Comparison of ENCODE assay signal across 14 cellular contexts in genomic region chr13:23763328-23763727, GRCh38.
DNase-seq lines count a peak whose midpoint lies in the region; TF ChIP-seq lines count a peak whose summit lies in the region.
"Had no signal": no experiment of that assay in that cellular context is flagged by ENCODE, and none has a peak within 500 bp of the region (broad histone marks: within the 10 kb centered on the region; RNA-seq: fewer than 3 reads in every experiment).

No MANE protein-coding gene starts in this region.

- H3K9me3 ChIP-seq in spleen (no peaks in the 10 kb centered on the region), testis (no peaks in the 10 kb centered on the region)
- H3K9me3 ChIP-seq: A549 had no signal

- H3K36me3 Mint-ChIP-seq in brain (no peaks in the 10 kb centered on the region), neural crest cell (ENCODE audit: low read depth) (peaks cover 2% of the 10 kb centered on the region)

- peak; percentile 16 for DNase-seq in globus pallidus (ENCODE audit: low spot score)
- no peak for DNase-seq in neural crest cell (ENCODE audit: low read depth, low spot score)
- no peak for DNase-seq in spleen
- DNase-seq in stimulated activated naive CD4-positive, alpha-beta T cell (lab: John Stamatoyannopoulos, UW) = no peak
- no peak for DNase-seq in SW 1271 (lab: John Stamatoyannopoulos, UW)
- DNase-seq in testis = no peak
- DNase-seq: CD8-positive, alpha-beta memory T cell; DMS 273 treated with DMSO at 0.1 percent for 48 hours; HCEC 1CT; HFFc6 had no signal

- H3K4me3 Mint-ChIP-seq in brain (peak overlapping the region in 1 of 5 experiments; percentile 9), neural crest cell (no peak overlapping the region)
- H3K4me3 Mint-ChIP-seq: CD14-positive monocyte; CD8-positive, alpha-beta memory T cell; HFFc6 had no signal

- no peaks in the 10 kb centered on the region for H3K27me3 Mint-ChIP-seq in brain
- no peaks in the 10 kb centered on the region for H3K27me3 Mint-ChIP-seq in neural crest cell (ENCODE audit: low read depth)
- H3K27me3 Mint-ChIP-seq: CD8-positive, alpha-beta memory T cell had no signal

- peaks cover 0 to 11% (median 0%) of the 10 kb centered on the region in 6 donors for H3K36me3 ChIP-seq in spleen
- H3K36me3 ChIP-seq in testis (ENCODE audit: low read depth, missing control alignments) = no peaks in the 10 kb centered on the region

- 88 to 94% (median 91%) methylated on average over 3 of the region's 3 CpGs for WGBS in spleen, 5 donors
- 52 to 76% methylated on average over 3 of the region's 3 CpGs for WGBS in testis, 2 donors

- H3K27me3 ChIP-seq in spleen (replicated peaks in 1 of 7) (no peaks in the 10 kb centered on the region), testis (no peaks in the 10 kb centered on the region)

- TF ChIP-seq POLR2A in spleen (IDR thresholded peaks at IDR 0.05) = no peak
- TF ChIP-seq POLR2A in testis (IDR thresholded peaks at IDR 0.05) = no peak

- H3K4me1 ChIP-seq in spleen (no peaks in the 10 kb centered on the region), testis (peaks cover 7% of the 10 kb centered on the region)
- H3K4me1 ChIP-seq: A549 had no signal

- H3K27ac ChIP-seq in spleen = no peak overlapping the region
- no peak overlapping the region for H3K27ac ChIP-seq in testis
- H3K27ac ChIP-seq: A549 had no signal

- H3K27ac Mint-ChIP-seq in brain = peak overlapping the region in 4 of 5 experiments; percentile 18 to 89 (median 56)
- peak overlapping the region; percentile 25 for H3K27ac Mint-ChIP-seq in neural crest cell (ENCODE audit: unreplicated experiment)
- H3K27ac Mint-ChIP-seq: CD14-positive monocyte; CD8-positive, alpha-beta memory T cell; HFFc6 had no signal

- TF ChIP-seq CTCF in brain (conservative IDR thresholded peaks at IDR 0.05) = no peak
- no peak for TF ChIP-seq CTCF in neural crest cell (conservative IDR thresholded peaks at IDR 0.05)
- no peak for TF ChIP-seq CTCF in spleen (IDR thresholded peaks at IDR 0.05 in 8 of 11, conservative IDR thresholded peaks at IDR 0.05 in 3 of 11)
- no peak for TF ChIP-seq CTCF in testis (IDR thresholded peaks at IDR 0.05)

- H3K4me1 Mint-ChIP-seq in brain (peaks cover 24% of the 10 kb centered on the region), neural crest cell (peaks cover 16% of the 10 kb centered on the region)
- H3K4me1 Mint-ChIP-seq: CD14-positive monocyte; CD8-positive, alpha-beta memory T cell had no signal

- H3K4me3 ChIP-seq in spleen (no peak overlapping the region), testis (no peak overlapping the region)
- H3K4me3 ChIP-seq: A549, GM12878 had no signal

- intact Hi-C loops in spleen (cut with DNase I; ENCODE audit: low total_unique reads) (no loop called here), testis (cut with DNase I; ENCODE audit: low total_unique reads) (no loop called here)

- H3K9me3 Mint-ChIP-seq in brain (no peaks in the 10 kb centered on the region), neural crest cell (no peaks in the 10 kb centered on the region)
- H3K9me3 Mint-ChIP-seq: CD8-positive, alpha-beta memory T cell; HFFc6 had no signal
